In the genomic region with DNA sequence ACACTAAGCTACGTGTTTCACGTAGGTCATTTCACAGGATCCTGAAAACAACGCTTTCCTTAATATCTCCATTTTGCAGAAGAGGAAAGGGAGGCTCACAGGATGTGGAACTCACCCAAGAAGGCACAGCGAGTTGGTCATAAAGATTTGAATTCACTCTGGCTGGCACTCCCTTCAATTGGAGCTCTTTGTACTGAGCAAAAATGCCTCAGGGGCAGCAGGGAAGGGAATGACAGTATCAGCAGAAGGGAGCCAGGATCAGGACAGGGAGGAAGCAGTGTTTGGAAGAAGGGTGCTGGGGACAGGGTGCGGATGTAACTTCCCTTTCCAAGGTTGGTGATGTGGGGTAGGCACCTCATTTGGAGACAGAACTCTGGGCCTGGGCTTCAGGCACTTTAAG, we compare ENCODE assay signal across 13 cellular contexts. TPM values are rescaled to one million over a fixed set of nuclear protein-coding genes. Genes with fewer than 3 reads are reported as not detected.
A peak's percentile ranks its signal among the peaks of the same experiment; 100 is the strongest.
DNase-seq lines count a peak whose midpoint lies in the region; ATAC-seq lines count a peak whose summit lies in the region.
"Had no signal": no experiment of that assay in that cellular context is flagged by ENCODE, and none has a peak within 500 bp of the region (broad histone marks: within the 10 kb centered on the region; RNA-seq: fewer than 3 reads in every experiment).

No MANE protein-coding gene starts in this region.

- peak overlapping the region; percentile 60 for H3K4me3 Mint-ChIP-seq in T-helper 1 cell treated with Interleukin-12 subunit alpha and Interleukin-12 subunit beta and Interleukin-4 antibody, amounts not matched to agents 30 μg/mL and 1 μg/mL, for 36 hours
- H3K4me3 Mint-ChIP-seq in central memory CD8-positive, alpha-beta T cell: peak overlapping the region; percentile 96
- H3K4me3 Mint-ChIP-seq in natural killer cell treated with Interleukin-12 subunit alpha and Interleukin-12 subunit beta and Interleukin-15 and Interleukin-18, amount 100 ng/mL, for 72 hours: peak overlapping the region; percentile 96

- H3K27ac Mint-ChIP-seq in T-helper 1 cell treated with Interleukin-12 subunit alpha and Interleukin-12 subunit beta and Interleukin-4 antibody, amounts not matched to agents 30 μg/mL and 1 μg/mL, for 36 hours: peak overlapping the region; percentile 55
- no peak overlapping the region for H3K27ac Mint-ChIP-seq in central memory CD8-positive, alpha-beta T cell (ENCODE audit: low read depth)
- H3K27ac Mint-ChIP-seq in natural killer cell treated with Interleukin-12 subunit alpha and Interleukin-12 subunit beta and Interleukin-15 and Interleukin-18, amount 100 ng/mL, for 72 hours: peak overlapping the region in 1 of 2 donors; percentile 91

- no peaks in the 10 kb centered on the region for H3K27me3 Mint-ChIP-seq in T-helper 1 cell treated with Interleukin-12 subunit alpha and Interleukin-12 subunit beta and Interleukin-4 antibody, amounts not matched to agents 30 μg/mL and 1 μg/mL, for 36 hours (ENCODE audit: low read depth)
- H3K27me3 Mint-ChIP-seq in central memory CD8-positive, alpha-beta T cell: no peaks in the 10 kb centered on the region
- H3K27me3 Mint-ChIP-seq in natural killer cell treated with Interleukin-12 subunit alpha and Interleukin-12 subunit beta and Interleukin-15 and Interleukin-18, amount 100 ng/mL, for 72 hours: no peaks in the 10 kb centered on the region

- H3K4me1 Mint-ChIP-seq in T-helper 1 cell treated with Interleukin-12 subunit alpha and Interleukin-12 subunit beta and Interleukin-4 antibody, amounts not matched to agents 30 μg/mL and 1 μg/mL, for 36 hours (ENCODE audit: low read depth): peaks cover 35% of the 10 kb centered on the region
- H3K4me1 Mint-ChIP-seq in central memory CD8-positive, alpha-beta T cell: peaks cover 38% of the 10 kb centered on the region
- H3K4me1 Mint-ChIP-seq in natural killer cell treated with Interleukin-12 subunit alpha and Interleukin-12 subunit beta and Interleukin-15 and Interleukin-18, amount 100 ng/mL, for 72 hours (ENCODE audit: low read depth in 2 of 2): peaks cover 41 to 42% of the 10 kb centered on the region in 2 donors

- no peaks in the 10 kb centered on the region for H3K9me3 Mint-ChIP-seq in T-helper 1 cell treated with Interleukin-12 subunit alpha and Interleukin-12 subunit beta and Interleukin-4 antibody, amounts not matched to agents 30 μg/mL and 1 μg/mL, for 36 hours
- no peaks in the 10 kb centered on the region for H3K9me3 Mint-ChIP-seq in central memory CD8-positive, alpha-beta T cell
- no peaks in the 10 kb centered on the region for H3K9me3 Mint-ChIP-seq in natural killer cell treated with Interleukin-12 subunit alpha and Interleukin-12 subunit beta and Interleukin-15 and Interleukin-18, amount 100 ng/mL, for 72 hours

- no peak for ATAC-seq in central memory CD8-positive, alpha-beta T cell (replicated peaks; ENCODE audit: extremely low read depth, poor library complexity, severe bottlenecking)
- ATAC-seq in natural killer cell treated with Interleukin-12 subunit alpha and Interleukin-12 subunit beta and Interleukin-15 and Interleukin-18, amount 100 ng/mL, for 72 hours: no peak
- no peak for ATAC-seq in GM18868 (IDR thresholded peaks at IDR 0.05; ENCODE audit: unreplicated experiment)

- H3K36me3 Mint-ChIP-seq in T-helper 1 cell treated with Interleukin-12 subunit alpha and Interleukin-12 subunit beta and Interleukin-4 antibody, amounts not matched to agents 30 μg/mL and 1 μg/mL, for 36 hours (ENCODE audit: low read depth): peaks cover 21% of the 10 kb centered on the region
- peaks cover 29% of the 10 kb centered on the region for H3K36me3 Mint-ChIP-seq in central memory CD8-positive, alpha-beta T cell (ENCODE audit: insufficient read depth)
- H3K36me3 Mint-ChIP-seq in natural killer cell treated with Interleukin-12 subunit alpha and Interleukin-12 subunit beta and Interleukin-15 and Interleukin-18, amount 100 ng/mL, for 72 hours: peaks cover 16% of the 10 kb centered on the region

- DNase-seq in T-helper 1 cell: no peak
- DNase-seq in ELF-1 (ENCODE audit: low read depth, low spot score): peak; percentile 65
- no peak for DNase-seq in central memory CD8-positive, alpha-beta T cell (ENCODE audit: low spot score in 2 of 2)
- no peak for DNase-seq in natural killer cell treated with Interleukin-12 subunit alpha and Interleukin-12 subunit beta and Interleukin-15 and Interleukin-18, amount 100 ng/mL, for 72 hours (ENCODE audit: low spot score)
- DNase-seq in NCI-H510A treated with DMSO at 0.1 percent for 48 hours (lab: John Stamatoyannopoulos, UW): no peak
- DNase-seq in NCI-H82 treated with DMSO at 0.1 percent for 48 hours (lab: John Stamatoyannopoulos, UW; ENCODE audit: unreplicated experiment): no peak
- DNase-seq: activated naive CD4-positive, alpha-beta T cell; GDM1; NCI-H1092 treated with DMSO at 0.1 percent for 48 hours; NCI-H226; SJCRH30 had no signal

RNA-seq across cellular contexts. Expression of a gene that starts 1.1 kb away (rescaled TPM):
- 100 to 1,000 TPM; 179 to 304 TPM for total RNA-seq in natural killer cell treated with Interleukin-12 subunit alpha and Interleukin-12 subunit beta and Interleukin-15 and Interleukin-18, amount 100 ng/mL, for 72 hours
